8 cellular contexts compared by ENCODE assay signal in genomic region chr19:1237754-1238372, GRCh38. TPM values are rescaled to one million over a fixed set of nuclear protein-coding genes. Genes with fewer than 3 reads are reported as not detected.
DNase-seq lines count a peak whose midpoint lies in the region; ATAC-seq, FAIRE-seq and TF ChIP-seq lines count a peak whose summit lies in the region.
"Had no signal": no experiment of that assay in that cellular context is flagged by ENCODE, and none has a peak within 500 bp of the region (broad histone marks: within the 10 kb centered on the region; RNA-seq: fewer than 3 reads in every experiment).

CBARP (minus strand) TSS chr19:1238005; CDS start chr19:1236100, 1,905 bp downstream.

- RAD21 ChIA-PET in GM12878 (lab: Charles Lee; ENCODE audit: unreplicated experiment): interaction anchor here (0.6 to 1.2 kb wide), 3 partner anchors 17 to 125 kb away, joined by 3 to 4 read pairs (median 3); no protein-coding TSS in a partner anchor

- SMC1A ChIA-PET in GM12878 (lab: Charles Lee; ENCODE audit: uncharacterized antibody, unreplicated experiment): no interaction called here

- H3K4me1 ChIP-seq in MM.1S (ENCODE audit: low read length): peaks cover 7% of the 10 kb centered on the region
- H3K4me1 ChIP-seq in GM12878 (ENCODE audit: control insufficient read depth, insufficient read depth, low read length): peaks cover 12% of the 10 kb centered on the region
- H3K4me1 ChIP-seq in keratinocyte (ENCODE audit: control insufficient read depth, extremely low read depth, insufficient read depth, low read length): peaks cover 27% of the 10 kb centered on the region
- H3K4me1 ChIP-seq in suprapubic skin: peaks cover 65% of the 10 kb centered on the region

- FAIRE-seq in GM12878 (lab: Jason Lieb, UNC) (no peak), keratinocyte (lab: Jason Lieb, UNC) (no peak)
- FAIRE-seq: TTC549 had no signal

- dilution Hi-C loops in keratinocyte (cut with MboI; ENCODE audit: extremely low pct_ligation_motif_present, low sequenced_read_pairs): no loop called here

- H3F3A ChIP-seq in MM.1S (ENCODE audit: insufficient read depth, low read length): peaks cover 23% of the 10 kb centered on the region

- H3K36me3 ChIP-seq in GM06990 (ENCODE audit: control insufficient read depth, insufficient read depth, low read length): no peaks in the 10 kb centered on the region
- no peaks in the 10 kb centered on the region for H3K36me3 ChIP-seq in MM.1S (replicated peaks; ENCODE audit: insufficient read depth, low read length)
- H3K36me3 ChIP-seq in GM12878 (ENCODE audit: control insufficient read depth in 2 of 2, insufficient read depth in 2 of 2, low read length in 1 of 2): no peaks in the 10 kb centered on the region
- H3K36me3 ChIP-seq in keratinocyte (ENCODE audit: control insufficient read depth in 2 of 2, extremely low read depth in 1 of 2, insufficient read depth in 2 of 2, low read length in 2 of 2): peaks cover 4 to 10% of the 10 kb centered on the region in 2 experiments
- H3K36me3 ChIP-seq in suprapubic skin: no peaks in the 10 kb centered on the region

- peak within 1 kb of the TSS; percentile 53 for H3K4me3 ChIP-seq in GM06990 (replicated peaks; ENCODE audit: low read depth, low read length)
- peak within 1 kb of the TSS; percentile 17; the same call in 1 of the 2 replicates for H3K4me3 ChIP-seq in MM.1S (ENCODE audit: low read length)
- peak within 1 kb of the TSS; percentile 36; the same call in 1 of the 2 replicates for H3K4me3 ChIP-seq in GM12878
- peak within 1 kb of the TSS; percentile 64 to 84 (median 77) for H3K4me3 ChIP-seq in keratinocyte (ENCODE audit: control insufficient read depth in 2 of 3, extremely low read depth in 1 of 3, insufficient read depth in 2 of 3, low read depth in 1 of 3, low read length in 3 of 3)
- peak within 1 kb of the TSS; percentile 71 for H3K4me3 ChIP-seq in suprapubic skin

- BruUV-seq in GM12878 (replicated peaks; lab: Mats Ljungman, UMichigan): no TSS peak

- WGBS in GM12878 (ENCODE audit: insufficient coverage, insufficient replicate concordance, low lambda C conversion rate, missing lambda C conversion rate): 3% methylated on average over 37 of the region's 87 CpGs
- 20% methylated on average over 2 of the region's 87 CpGs for WGBS in suprapubic skin

- peaks cover 12% of the 10 kb centered on the region for H3K79me2 ChIP-seq in MM.1S (ENCODE audit: low read length)
- H3K79me2 ChIP-seq in GM12878 (ENCODE audit: control insufficient read depth, insufficient read depth, low read length): peaks cover 9% of the 10 kb centered on the region
- H3K79me2 ChIP-seq in keratinocyte (ENCODE audit: control insufficient read depth, insufficient read depth, low read length): peaks cover 11% of the 10 kb centered on the region

- no peak for DNase-seq in GM06990 (ENCODE audit: extremely low read depth, insufficient read length)
- no peak for DNase-seq in MM.1S
- DNase-seq in GM12878 (ENCODE audit: low read depth, low spot score): no peak
- DNase-seq in keratinocyte (ENCODE audit: low read depth, low spot score): no peak
- no peak for DNase-seq in suprapubic skin (ENCODE audit: low spot score in 2 of 2)
- DNase-seq in NCI-H2081 treated with DMSO at 0.1 percent for 48 hours (lab: John Stamatoyannopoulos, UW): no peak

- no peaks in the 10 kb centered on the region for H3K27me3 ChIP-seq in GM06990 (replicated peaks; ENCODE audit: control insufficient read depth, insufficient read depth, low read length)
- H3K27me3 ChIP-seq in MM.1S (replicated peaks; ENCODE audit: insufficient read depth, low read length): peaks cover 65% of the 10 kb centered on the region
- peaks cover 0 to 10% of the 10 kb centered on the region in 2 experiments; a peak in 3 of 4 replicates for H3K27me3 ChIP-seq in GM12878 (replicated peaks in 1 of 2; ENCODE audit: control insufficient read depth in 2 of 2, insufficient read depth in 2 of 2, low read length in 1 of 2)
- H3K27me3 ChIP-seq in keratinocyte (ENCODE audit: control insufficient read depth, extremely low read depth, insufficient read depth, low read length): no peaks in the 10 kb centered on the region
- peaks cover 7% of the 10 kb centered on the region for H3K27me3 ChIP-seq in suprapubic skin

- H3K9me2 ChIP-seq in MM.1S (replicated peaks; ENCODE audit: insufficient read depth, low read length): no peaks in the 10 kb centered on the region

- no peaks in the 10 kb centered on the region for H3K9me1 ChIP-seq in keratinocyte (ENCODE audit: control insufficient read depth, extremely low read depth, insufficient read depth, low read length)

- H3K9me3 ChIP-seq in MM.1S (replicated peaks; ENCODE audit: insufficient read depth, low read length) (no peaks in the 10 kb centered on the region), GM12878 (replicated peaks; ENCODE audit: control insufficient read depth, insufficient read depth, low read length) (no peaks in the 10 kb centered on the region; the same call in 2 of the 3 replicates), keratinocyte (ENCODE audit: control insufficient read depth, low read depth, low read length) (no peaks in the 10 kb centered on the region), suprapubic skin (no peaks in the 10 kb centered on the region)

- intact Hi-C loops in GM12878 (cut with micrococcal nuclease; ENCODE audit: unreplicated experiment): no loop called here

- no peak for TF ChIP-seq RAD21 in GM12878 (IDR thresholded peaks at IDR 0.05; ENCODE audit: insufficient read depth, low read depth, low read length)

- TF ChIP-seq EP300 in GM12878 (IDR thresholded peaks at IDR 0.05; ENCODE audit: borderline replicate concordance in 1 of 2, control insufficient read depth in 1 of 2, low read depth in 2 of 2, low read length in 2 of 2) (no peak), suprapubic skin (IDR thresholded peaks at IDR 0.05) (no peak)

- H4K20me1 ChIP-seq in MM.1S (ENCODE audit: insufficient read depth, low read length) (no peaks in the 10 kb centered on the region), GM12878 (ENCODE audit: control insufficient read depth, insufficient read depth) (no peaks in the 10 kb centered on the region), keratinocyte (ENCODE audit: control insufficient read depth, extremely low read depth, insufficient read depth, low read length) (no peaks in the 10 kb centered on the region)

- in situ Hi-C loops in GM12878 (cut with MboI): no loop called here

- H3K9ac ChIP-seq in MM.1S (ENCODE audit: low read length) (no peak within 1 kb of the TSS), GM12878 (ENCODE audit: control insufficient read depth, insufficient read depth, low read length) (no peak within 1 kb of the TSS; the same call in 1 of the 2 replicates), keratinocyte (ENCODE audit: control insufficient read depth, extremely low read depth, insufficient read depth, low read length) (peak within 1 kb of the TSS; percentile 60)

- TF ChIP-seq POLR2A in GM12878 (IDR thresholded peaks at IDR 0.05; ENCODE audit: low read depth, low read length) (no peak), suprapubic skin (IDR thresholded peaks at IDR 0.05) (no peak)

- H3K27ac ChIP-seq in MM.1S (ENCODE audit: low read length) (no peak within 1 kb of the TSS), GM12878 (ENCODE audit: control insufficient read depth, insufficient read depth) (no peak within 1 kb of the TSS), keratinocyte (ENCODE audit: control insufficient read depth, insufficient read depth, low read length) (no peak within 1 kb of the TSS), suprapubic skin (peak within 1 kb of the TSS; percentile 65)

- CTCF ChIA-PET in GM12878 (lab: Yijun Ruan, JAX): interaction anchor here (0.7 to 1.3 kb wide), 2 partner anchors 24 to 78 kb away, joined by 3 read pairs; no protein-coding TSS in a partner anchor

- TF ChIP-seq CTCF in GM06990 (IDR thresholded peaks at IDR 0.05; ENCODE audit: insufficient read depth, low read length, poor library complexity, severe bottlenecking) (no peak), MM.1S (IDR thresholded peaks at IDR 0.05; ENCODE audit: low read length) (no peak), GM12878 (IDR thresholded peaks at IDR 0.05 in 2 of 3, conservative IDR thresholded peaks at IDR 0.05 in 1 of 3; ENCODE audit: control insufficient read depth in 2 of 3, extremely low read depth in 1 of 3, insufficient read depth in 1 of 3, low read depth in 3 of 3, low read length in 3 of 3) (no peak), keratinocyte (optimal IDR thresholded peaks at IDR 0.05 in 1 of 3, IDR thresholded peaks at IDR 0.05 in 1 of 3, conservative IDR thresholded peaks at IDR 0.05 in 1 of 3; ENCODE audit: extremely low read depth in 1 of 3, insufficient read depth in 2 of 3, low read length in 3 of 3) (no peak), suprapubic skin (IDR thresholded peaks at IDR 0.05) (no peak)

- H3K4me2 ChIP-seq in MM.1S (ENCODE audit: low read depth, low read length) (peak within 1 kb of the TSS; percentile 27; the same call in 1 of the 2 replicates), GM12878 (ENCODE audit: control insufficient read depth, insufficient read depth) (peak within 1 kb of the TSS; percentile 22; the same call in 1 of the 2 replicates), keratinocyte (ENCODE audit: control insufficient read depth, extremely low read depth, insufficient read depth, low read depth, low read length) (peak within 1 kb of the TSS; percentile 79)

- no peak for ATAC-seq in GM12878
- ATAC-seq in HG03378 (IDR thresholded peaks at IDR 0.05; ENCODE audit: unreplicated experiment): no peak

- H2AFZ ChIP-seq in MM.1S (ENCODE audit: low read length): no peak within 1 kb of the TSS
- no peak within 1 kb of the TSS; the same call in 1 of the 2 replicates for H2AFZ ChIP-seq in GM12878 (ENCODE audit: control insufficient read depth, low read depth, low read length)
- peak within 1 kb of the TSS; percentile 15 for H2AFZ ChIP-seq in keratinocyte (ENCODE audit: control insufficient read depth, low read length)

- POLR2A ChIA-PET in GM12878 (lab: Charles Lee): interaction anchor here (0.6 to 0.7 kb wide), 2 partner anchors 52 to 141 kb away, joined by 3 read pairs; no protein-coding TSS in a partner anchor

RNA-seq across cellular contexts. Expression of gene CBARP, which starts in this region (rescaled TPM):
- total RNA-seq in GM12878 (2013; cell fraction: nucleolus; rRNA removed): 1.2 and 1.3 TPM in 2 replicates
- total RNA-seq in GM12878 (2014; rRNA removed) (0.44 and 0.51 TPM in 2 replicates), GM12878 (2014; rRNA removed; fragmentation: Illumina TruSeq; extraction: Trizol) (0.05 and 0.09 TPM in 2 replicates), GM12878 (2021) (0.59 and 0.61 TPM in 2 replicates), suprapubic skin (1 to 10 TPM; 2.9 to 8.6 (median 5.1) TPM)
- polyA plus RNA-seq in GM12878 (2011; ENCODE audit: low read depth): 0.12 TPM
- polyA plus RNA-seq in GM12878 (2011; rRNA removed) (0.03 and 0.04 TPM in 2 replicates), GM12878 (2014; fragmentation: Illumina TruSeq; extraction: Trizol) (0.04 TPM in 1 of 2 replicates, not detected in the other), GM12878 (2014; fragmentation: Nextera tagmentation; extraction: Ambion mirVana) (not detected), GM12878 (2014; rRNA removed) (0.55 and 0.93 TPM in 2 replicates), GM12878 (2016; fragmentation: Nextera tagmentation; extraction: Ambion mirVana) (under 1 TPM in 1 of 2 experiments, not detected in 1; 0.18 TPM), keratinocyte (0.93 to 2.8 TPM (median 1.2 TPM) in 3 replicates)
- polyA plus RNA-seq in GM12878 (2011; cell fraction: cytosol; rRNA removed): 0.09 and 0.28 TPM in 2 replicates
- polyA plus RNA-seq in GM12878 (2011; cell fraction: nucleus; rRNA removed): 2.0 and 2.3 TPM in 2 replicates
- polyA plus RNA-seq in GM12878 (2012): 1.2 and 1.9 TPM in 2 replicates
- not detected in 2 replicates for polyA minus RNA-seq in GM12878 (2011; rRNA and poly(A)+ RNA removed)
- 0.83 TPM in 1 of 2 replicates, not detected in the other for polyA minus RNA-seq in GM12878 (2011; cell fraction: cytosol; rRNA and poly(A)+ RNA removed)
- 0.19 TPM in 1 of 2 replicates, not detected in the other for polyA minus RNA-seq in GM12878 (2011; cell fraction: nucleus; rRNA and poly(A)+ RNA removed)
- polyA plus RNA-seq in keratinocyte (2011; ENCODE audit: low read depth): 0.51 TPM
- 0.55 and 1.9 TPM in 2 replicates for polyA plus RNA-seq in keratinocyte (2011; cell fraction: cytosol; rRNA removed)
- 3.6 and 6.2 TPM in 2 replicates for polyA plus RNA-seq in keratinocyte (2011; cell fraction: nucleus; rRNA removed)
- polyA plus RNA-seq in keratinocyte (2012; ENCODE audit: low replicate concordance): 3.5 and 3.6 TPM in 2 replicates
- polyA minus RNA-seq in keratinocyte: 0.30 to 1.2 TPM (median 1.2 TPM) in 3 replicates
- 11.5 TPM for polyA minus RNA-seq in keratinocyte (2011; cell fraction: cytosol; rRNA and poly(A)+ RNA removed)
- polyA minus RNA-seq in keratinocyte (2011; cell fraction: nucleus; rRNA and poly(A)+ RNA removed): 3.4 and 7.1 TPM in 2 replicates

Comparison
In these comparisons a context has a peak if more than half of its experiments do, and no peak if none do; other contexts are left out.
1. H3K4me3 ChIP-seq: peak in every context shown above with its lines; median percentile 77 in keratinocyte; 71 in suprapubic skin; 53 in GM06990; 36 in GM12878; 17 in MM.1S.
2. H3K4me2 ChIP-seq: peak in every context shown above with its lines; median percentile 79 in keratinocyte; 27 in MM.1S; 22 in GM12878.